ENCODE assay signal across 19 cellular contexts in genomic region chr5:171623107-171623506, GRCh38.
DNase-seq lines count a peak whose midpoint lies in the region; ATAC-seq, FAIRE-seq and TF ChIP-seq lines count a peak whose summit lies in the region.
"Had no signal": no experiment of that assay in that cellular context is flagged by ENCODE, and none has a peak within 500 bp of the region (broad histone marks: within the 10 kb centered on the region; RNA-seq: fewer than 3 reads in every experiment).

No MANE protein-coding gene starts in this region.

- no peaks in the 10 kb centered on the region for H3K9me3 Mint-ChIP-seq in neural progenitor cell
- H3K9me3 Mint-ChIP-seq: CD4-positive, alpha-beta T cell had no signal

- CTCF ChIA-PET in H1 (lab: Charles Lee; ENCODE audit: partially characterized antibody), result interaction anchor here (0.7 kb wide), 1 partner anchor 174 kb away, joined by 3 read pairs; no protein-coding TSS in a partner anchor

- 0 out of 2 replicates have a peak overlapping the region, but pooled peaks have one; percentile 22 for H2BK15ac ChIP-seq in H1 (ENCODE audit: low read length)

- H2BK12ac ChIP-seq in H1 (ENCODE audit: low read depth, low read length), result no peak overlapping the region

- H3K27me3 ChIP-seq in HUES48 (ENCODE audit: control insufficient read depth, insufficient read depth, low read length) (peaks cover 84% of the 10 kb centered on the region), H1 (replicated peaks in 1 of 4; ENCODE audit: control insufficient read depth in 3 of 4, extremely low read depth in 1 of 4, insufficient read depth in 3 of 4, low read length in 3 of 4) (peaks cover 57 to 90% (median 82%) of the 10 kb centered on the region in 4 experiments), iPS-20b (ENCODE audit: insufficient read depth, low read length) (peaks cover 98% of the 10 kb centered on the region), neural progenitor cell (peaks cover 96% of the 10 kb centered on the region)

- no peaks in the 10 kb centered on the region for H3K36me3 Mint-ChIP-seq in neural progenitor cell

- peaks cover 31% of the 10 kb centered on the region for H3K27me3 Mint-ChIP-seq in neural progenitor cell (ENCODE audit: insufficient read depth, low read depth)

- intact Hi-C loops in Right ventricle myocardium inferior (cut with DNase I) (loop anchor here (5.0 kb wide), 1 partner anchor 196 kb away; no protein-coding TSS in a partner anchor), posterior vena cava (cut with DNase I) (loop anchor here (10.0 kb wide), 2 partner anchors 222 to 282 kb away; no protein-coding TSS in a partner anchor)

- peaks cover 3 to 18% of the 10 kb centered on the region in 2 experiments for H4K20me1 ChIP-seq in H1 (replicated peaks in 1 of 2; ENCODE audit: control insufficient read depth in 1 of 2, insufficient read depth in 2 of 2, low read length in 2 of 2)
- H4K20me1 ChIP-seq in neural progenitor cell (ENCODE audit: low read depth), result peaks cover 14% of the 10 kb centered on the region

- H2AK5ac ChIP-seq in H1 (ENCODE audit: low read depth, low read length), result no peak overlapping the region

- peaks cover 18% of the 10 kb centered on the region for H3K4me1 ChIP-seq in HUES48 (ENCODE audit: control insufficient read depth, insufficient read depth, low read length)
- peaks cover 9 to 14% (median 10%) of the 10 kb centered on the region in 4 experiments; a peak in 6 of 7 replicates for H3K4me1 ChIP-seq in H1 (replicated peaks in 1 of 4; ENCODE audit: control insufficient read depth in 3 of 4, insufficient read depth in 4 of 4, low read length in 3 of 4)
- peaks cover 20% of the 10 kb centered on the region for H3K4me1 ChIP-seq in iPS-20b (ENCODE audit: insufficient read depth, low read length)
- H3K4me1 ChIP-seq in neural progenitor cell, result peaks cover 16% of the 10 kb centered on the region

- H3K18ac ChIP-seq in H1 (ENCODE audit: extremely low read depth, low read length), result peak overlapping the region; percentile 42; the same call in 1 of the 2 replicates

- no peak overlapping the region for H4K91ac ChIP-seq in H1 (replicated peaks; ENCODE audit: insufficient read length, low read length)

- H2AFZ ChIP-seq in H1 (ENCODE audit: low read length) (no peak overlapping the region), neural progenitor cell (replicated peaks) (no peak overlapping the region)

- H3K27ac Mint-ChIP-seq in neural progenitor cell, result peak overlapping the region; percentile 12
- H3K27ac Mint-ChIP-seq: B cell; CD4-positive, alpha-beta T cell had no signal

- H3K79me2 ChIP-seq in H1 (ENCODE audit: control insufficient read depth in 1 of 2, insufficient read depth in 2 of 2, low read length in 2 of 2), result no peaks in the 10 kb centered on the region
- no peaks in the 10 kb centered on the region for H3K79me2 ChIP-seq in neural progenitor cell (ENCODE audit: low read depth)

- H3K23ac ChIP-seq in H1 (ENCODE audit: insufficient read length), result no peak overlapping the region

- H3K14ac ChIP-seq in H1 (ENCODE audit: insufficient read length), result no peak overlapping the region

- no peak overlapping the region for H2BK5ac ChIP-seq in H1 (ENCODE audit: low read depth, low read length)

- H3K79me1 ChIP-seq in H1 (ENCODE audit: low read depth, low read length), result no peaks in the 10 kb centered on the region

- no peak overlapping the region for H3K9ac ChIP-seq in HUES48 (ENCODE audit: low read depth, low read length)
- H3K9ac ChIP-seq in H1 (replicated peaks in 1 of 4; ENCODE audit: extremely low read depth in 1 of 4, low read depth in 3 of 4, low read length in 3 of 4), result no peak overlapping the region
- H3K9ac ChIP-seq in iPS-20b (ENCODE audit: low read depth, low read length), result no peak overlapping the region
- H3K9ac ChIP-seq in neural progenitor cell, result no peak overlapping the region

- no peaks in the 10 kb centered on the region for H3K9me3 ChIP-seq in HUES48 (ENCODE audit: control insufficient read depth, insufficient read depth, low read length)
- peaks cover 0 to 2% of the 10 kb centered on the region in 2 experiments; a peak in 1 of 4 replicates for H3K9me3 ChIP-seq in H1 (ENCODE audit: insufficient read depth in 2 of 2, low read depth in 1 of 2, low read length in 1 of 2)
- H3K9me3 ChIP-seq in iPS-20b (ENCODE audit: insufficient read depth, low read depth, low read length), result no peaks in the 10 kb centered on the region; the same call in none of the 2 replicates
- H3K9me3 ChIP-seq in neural progenitor cell (ENCODE audit: low read depth), result no peaks in the 10 kb centered on the region

- peak overlapping the region; percentile 42 for H3K4me3 Mint-ChIP-seq in neural progenitor cell
- H3K4me3 Mint-ChIP-seq: B cell; CD4-positive, alpha-beta T cell had no signal

- H3K4me2 ChIP-seq in H1 (ENCODE audit: insufficient read depth in 1 of 2, low read depth in 2 of 2, low read length in 2 of 2), result peak overlapping the region; percentile 43 to 52
- H3K4me2 ChIP-seq in neural progenitor cell, result peak overlapping the region; percentile 45

- TF ChIP-seq CTCF in H1 (IDR thresholded peaks at IDR 0.05; ENCODE audit: control extremely low read depth in 1 of 3, insufficient read depth in 1 of 3, low read depth in 1 of 3, low read length in 3 of 3), result no peak
- no peak for TF ChIP-seq CTCF in neural progenitor cell (IDR thresholded peaks at IDR 0.05)

- DNase-seq in H1 (ENCODE audit: low read depth in 1 of 2, low spot score in 2 of 2) (no peak), neural progenitor cell (ENCODE audit: low spot score) (no peak), Right ventricle myocardium inferior (ENCODE audit: missing footprints) (no peak), LoVo (ENCODE audit: low spot score) (no peak), NCI-H524 treated with DMSO at 0.1 percent for 48 hours (lab: John Stamatoyannopoulos, UW) (no peak), posterior vena cava (ENCODE audit: low spot score) (no peak)
- DNase-seq: C1 segment of cervical spinal cord; Calu3; CD4-positive, alpha-beta T cell; DMS 273 treated with DMSO at 0.1 percent for 48 hours; DMS79 treated with DMSO at 0.1 percent for 48 hours; EL had no signal

- H3K23me2 ChIP-seq in H1 (ENCODE audit: low read depth, low read length), result peaks cover 3% of the 10 kb centered on the region; the same call in 1 of the 2 replicates

- H4K5ac ChIP-seq in H1 (ENCODE audit: insufficient read length, low read depth, low read length), result no peak overlapping the region

- FAIRE-seq in H1 (lab: Jason Lieb, UNC), result no peak
- FAIRE-seq: A204.1, G401.6, GM12891 had no signal

- WGBS in H1 (ENCODE audit: extremely low coverage in 1 of 2, insufficient coverage in 1 of 2, insufficient read length in 1 of 2, insufficient replicate concordance in 2 of 2, low coverage in 1 of 2, low lambda C conversion rate in 2 of 2, missing lambda C conversion rate in 1 of 2), 2 experiments, result 39% methylated on average over 2 of the region's 2 CpGs; no CpG with 5 or more reads in 1 of the 2 experiments

- no peak for TF ChIP-seq RAD21 in H1 (IDR thresholded peaks at IDR 0.05 in 1 of 2, conservative IDR thresholded peaks at IDR 0.05 in 1 of 2; ENCODE audit: low read depth in 2 of 2, low read length in 2 of 2)

- no peak overlapping the region for H3K4ac ChIP-seq in H1 (replicated peaks; ENCODE audit: insufficient read length, low read depth, low read length)

- POLR2A ChIA-PET in H1 (lab: Charles Lee; ENCODE audit: partially characterized antibody), result interaction anchor here (1.0 to 1.7 kb wide), 3 partner anchors 9 to 234 kb away, joined by 3 to 5 read pairs (median 4); no protein-coding TSS in a partner anchor

- no peak for ATAC-seq in Right ventricle myocardium inferior
- ATAC-seq: HCT116 had no signal

- no peak overlapping the region for H4K8ac ChIP-seq in H1 (ENCODE audit: extremely low read depth, insufficient read depth, low read length)

- peaks cover 20% of the 10 kb centered on the region for H3F3A ChIP-seq in neural progenitor cell (ENCODE audit: low read depth)

- no peak overlapping the region for H3K56ac ChIP-seq in H1 (replicated peaks; ENCODE audit: insufficient read length, low read depth, low read length)

- TF ChIP-seq POLR2A in H1 (IDR thresholded peaks at IDR 0.05; ENCODE audit: control extremely low read depth in 1 of 2, low read depth in 2 of 2, low read length in 2 of 2), result no peak

- no peaks in the 10 kb centered on the region for H3K36me3 ChIP-seq in HUES48 (ENCODE audit: control insufficient read depth, insufficient read depth, low read length)
- no peaks in the 10 kb centered on the region for H3K36me3 ChIP-seq in H1 (ENCODE audit: control insufficient read depth in 2 of 4, insufficient read depth in 4 of 4, low read length in 3 of 4)
- no peaks in the 10 kb centered on the region for H3K36me3 ChIP-seq in iPS-20b (ENCODE audit: insufficient read depth, low read depth, low read length)
- no peaks in the 10 kb centered on the region for H3K36me3 ChIP-seq in neural progenitor cell

- peak overlapping the region; percentile 63 for H3K27ac ChIP-seq in HUES48 (ENCODE audit: low read depth, low read length)
- no peak overlapping the region for H3K27ac ChIP-seq in H1 (ENCODE audit: low read depth, low read length)
- H3K27ac ChIP-seq in iPS-20b (ENCODE audit: low read length), result no peak overlapping the region
- H3K27ac ChIP-seq in neural progenitor cell, result no peak overlapping the region

- H3K4me1 Mint-ChIP-seq in neural progenitor cell, result peaks cover 38% of the 10 kb centered on the region
- H3K4me1 Mint-ChIP-seq: B cell had no signal

- TF ChIP-seq EP300 in H1 (IDR thresholded peaks at IDR 0.05; ENCODE audit: borderline replicate concordance in 1 of 2, low read depth in 2 of 2, low read length in 2 of 2), result no peak

- H3K4me3 ChIP-seq in HUES48 (ENCODE audit: low read depth, low read length) (no peak overlapping the region), H1 (ENCODE audit: extremely low read depth in 1 of 4, insufficient read depth in 2 of 4, low read depth in 3 of 4, low read length in 4 of 4) (no peak overlapping the region), iPS-20b (ENCODE audit: low read length) (0 out of 2 replicates have a peak overlapping the region, but pooled peaks have one; percentile 17), neural progenitor cell (no peak overlapping the region)

- H2BK20ac ChIP-seq in H1 (ENCODE audit: low read length), result no peak overlapping the region

- H2BK120ac ChIP-seq in H1 (replicated peaks; ENCODE audit: low read depth, low read length), result no peak overlapping the region

TF ChIP-seq in H1, 55 proteins besides CTCF, POLR2A, EP300 and RAD21 (continues in another document):
- TF ChIP-seq CBX5 (IDR thresholded peaks at IDR 0.05; ENCODE audit: low read depth, low read length) (no peak), RFX5 (IDR thresholded peaks at IDR 0.05; ENCODE audit: borderline replicate concordance, low read depth, low read length) (no peak), RNF2 (IDR thresholded peaks at IDR 0.05; ENCODE audit: borderline replicate concordance, low read depth, low read length, missing control alignments, poor library complexity, severe bottlenecking) (no peak), FOSL1 (IDR thresholded peaks at IDR 0.05; ENCODE audit: insufficient read depth, low read depth, low read length) (no peak), CHD1 (IDR thresholded peaks at IDR 0.05; ENCODE audit: low read depth, low read length) (no peak), ATF3 (IDR thresholded peaks at IDR 0.05; ENCODE audit: insufficient read depth, low read depth, low read length) (no peak)
